Comparison of ENCODE assay signal across 1 cellular context in the genomic region with DNA sequence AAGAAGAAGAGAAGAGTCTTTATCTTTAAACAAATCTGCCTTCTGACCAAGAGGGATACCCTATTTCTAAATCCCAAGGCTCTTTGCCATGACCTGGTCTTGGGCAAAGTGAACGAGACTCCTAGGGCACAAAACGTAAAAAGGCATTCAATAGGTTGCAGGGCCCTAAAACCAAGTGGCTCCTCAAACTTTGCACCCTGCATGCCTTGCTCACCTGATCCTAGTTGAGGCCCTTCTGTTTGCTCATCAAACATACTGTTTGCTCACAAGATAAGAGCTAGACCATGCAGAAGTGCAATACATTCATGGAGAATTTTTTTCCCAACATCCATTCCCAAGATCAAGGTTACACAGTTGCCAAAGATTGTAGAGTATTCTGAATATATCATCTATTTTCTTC.
A peak's percentile ranks its signal among the peaks of the same experiment; 100 is the strongest.
TF ChIP-seq lines count a peak whose summit lies in the region.

No MANE protein-coding gene starts in this region.

TF ChIP-seq in HepG2, 621 proteins besides CTCF, POLR2A, EP300 and RAD21 (continued from another document and continues in another):
- TF ChIP-seq, protein P1, sequence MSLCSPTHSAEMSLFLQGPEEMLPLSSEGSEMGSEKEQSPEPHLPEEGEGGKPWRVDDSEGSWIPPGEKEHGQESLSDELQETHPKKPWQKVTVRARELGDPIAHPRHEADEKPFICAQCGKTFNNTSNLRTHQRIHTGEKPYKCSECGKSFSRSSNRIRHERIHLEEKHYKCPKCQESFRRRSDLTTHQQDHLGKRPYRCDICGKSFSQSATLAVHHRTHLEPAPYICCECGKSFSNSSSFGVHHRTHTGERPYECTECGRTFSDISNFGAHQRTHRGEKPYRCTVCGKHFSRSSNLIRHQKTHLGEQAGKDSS (CRISPR knock-in tag; IDR thresholded peaks at IDR 0.05; ENCODE audit: borderline replicate concordance, low read depth), result peak; percentile 89; the same call in 1 of the 2 replicates
- no peak for TF ChIP-seq ZNF484 (CRISPR knock-in tag; IDR thresholded peaks at IDR 0.05; ENCODE audit: borderline replicate concordance, low read depth)
- TF ChIP-seq ZFP90 (CRISPR knock-in tag; IDR thresholded peaks at IDR 0.05; ENCODE audit: borderline replicate concordance), result no peak
- TF ChIP-seq ZNF510 (CRISPR knock-in tag; IDR thresholded peaks at IDR 0.05; ENCODE audit: low read depth), result no peak
- no peak for TF ChIP-seq ZNF777 (CRISPR knock-in tag; IDR thresholded peaks at IDR 0.05)
- TF ChIP-seq FOSL2 (CRISPR knock-in tag; IDR thresholded peaks at IDR 0.05), result peak; percentile 89
- peak; percentile 42; the same call in 1 of the 2 replicates for TF ChIP-seq ZNF3 (CRISPR knock-in tag; IDR thresholded peaks at IDR 0.05)
- TF ChIP-seq, protein P2, sequence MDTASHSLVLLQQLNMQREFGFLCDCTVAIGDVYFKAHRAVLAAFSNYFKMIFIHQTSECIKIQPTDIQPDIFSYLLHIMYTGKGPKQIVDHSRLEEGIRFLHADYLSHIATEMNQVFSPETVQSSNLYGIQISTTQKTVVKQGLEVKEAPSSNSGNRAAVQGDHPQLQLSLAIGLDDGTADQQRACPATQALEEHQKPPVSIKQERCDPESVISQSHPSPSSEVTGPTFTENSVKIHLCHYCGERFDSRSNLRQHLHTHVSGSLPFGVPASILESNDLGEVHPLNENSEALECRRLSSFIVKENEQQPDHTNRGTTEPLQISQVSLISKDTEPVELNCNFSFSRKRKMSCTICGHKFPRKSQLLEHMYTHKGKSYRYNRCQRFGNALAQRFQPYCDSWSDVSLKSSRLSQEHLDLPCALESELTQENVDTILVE (CRISPR knock-in tag; IDR thresholded peaks at IDR 0.05), result peak; percentile 70; the same call in 1 of the 2 replicates
- TF ChIP-seq HCFC1 (IDR thresholded peaks at IDR 0.05; ENCODE audit: low read depth, low read length), result no peak
- TF ChIP-seq, protein P3, sequence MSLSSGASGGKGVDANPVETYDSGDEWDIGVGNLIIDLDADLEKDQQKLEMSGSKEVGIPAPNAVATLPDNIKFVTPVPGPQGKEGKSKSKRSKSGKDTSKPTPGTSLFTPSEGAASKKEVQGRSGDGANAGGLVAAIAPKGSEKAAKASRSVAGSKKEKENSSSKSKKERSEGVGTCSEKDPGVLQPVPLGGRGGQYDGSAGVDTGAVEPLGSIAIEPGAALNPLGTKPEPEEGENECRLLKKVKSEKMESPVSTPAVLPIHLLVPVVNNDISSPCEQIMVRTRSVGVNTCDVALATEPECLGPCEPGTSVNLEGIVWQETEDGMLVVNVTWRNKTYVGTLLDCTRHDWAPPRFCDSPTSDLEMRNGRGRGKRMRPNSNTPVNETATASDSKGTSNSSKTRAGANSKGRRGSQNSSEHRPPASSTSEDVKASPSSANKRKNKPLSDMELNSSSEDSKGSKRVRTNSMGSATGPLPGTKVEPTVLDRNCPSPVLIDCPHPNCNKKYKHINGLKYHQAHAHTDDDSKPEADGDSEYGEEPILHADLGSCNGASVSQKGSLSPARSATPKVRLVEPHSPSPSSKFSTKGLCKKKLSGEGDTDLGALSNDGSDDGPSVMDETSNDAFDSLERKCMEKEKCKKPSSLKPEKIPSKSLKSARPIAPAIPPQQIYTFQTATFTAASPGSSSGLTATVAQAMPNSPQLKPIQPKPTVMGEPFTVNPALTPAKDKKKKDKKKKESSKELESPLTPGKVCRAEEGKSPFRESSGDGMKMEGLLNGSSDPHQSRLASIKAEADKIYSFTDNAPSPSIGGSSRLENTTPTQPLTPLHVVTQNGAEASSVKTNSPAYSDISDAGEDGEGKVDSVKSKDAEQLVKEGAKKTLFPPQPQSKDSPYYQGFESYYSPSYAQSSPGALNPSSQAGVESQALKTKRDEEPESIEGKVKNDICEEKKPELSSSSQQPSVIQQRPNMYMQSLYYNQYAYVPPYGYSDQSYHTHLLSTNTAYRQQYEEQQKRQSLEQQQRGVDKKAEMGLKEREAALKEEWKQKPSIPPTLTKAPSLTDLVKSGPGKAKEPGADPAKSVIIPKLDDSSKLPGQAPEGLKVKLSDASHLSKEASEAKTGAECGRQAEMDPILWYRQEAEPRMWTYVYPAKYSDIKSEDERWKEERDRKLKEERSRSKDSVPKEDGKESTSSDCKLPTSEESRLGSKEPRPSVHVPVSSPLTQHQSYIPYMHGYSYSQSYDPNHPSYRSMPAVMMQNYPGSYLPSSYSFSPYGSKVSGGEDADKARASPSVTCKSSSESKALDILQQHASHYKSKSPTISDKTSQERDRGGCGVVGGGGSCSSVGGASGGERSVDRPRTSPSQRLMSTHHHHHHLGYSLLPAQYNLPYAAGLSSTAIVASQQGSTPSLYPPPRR (CRISPR knock-in tag; IDR thresholded peaks at IDR 0.05; ENCODE audit: borderline replicate concordance), result peak; percentile 99
- TF ChIP-seq FOXA3 (CRISPR knock-in tag; IDR thresholded peaks at IDR 0.05), result peak; percentile 100
- peak; percentile 71; the same call in 1 of the 2 replicates for TF ChIP-seq TSC22D2 (CRISPR knock-in tag; IDR thresholded peaks at IDR 0.05; ENCODE audit: borderline replicate concordance)
- TF ChIP-seq, protein P4, sequence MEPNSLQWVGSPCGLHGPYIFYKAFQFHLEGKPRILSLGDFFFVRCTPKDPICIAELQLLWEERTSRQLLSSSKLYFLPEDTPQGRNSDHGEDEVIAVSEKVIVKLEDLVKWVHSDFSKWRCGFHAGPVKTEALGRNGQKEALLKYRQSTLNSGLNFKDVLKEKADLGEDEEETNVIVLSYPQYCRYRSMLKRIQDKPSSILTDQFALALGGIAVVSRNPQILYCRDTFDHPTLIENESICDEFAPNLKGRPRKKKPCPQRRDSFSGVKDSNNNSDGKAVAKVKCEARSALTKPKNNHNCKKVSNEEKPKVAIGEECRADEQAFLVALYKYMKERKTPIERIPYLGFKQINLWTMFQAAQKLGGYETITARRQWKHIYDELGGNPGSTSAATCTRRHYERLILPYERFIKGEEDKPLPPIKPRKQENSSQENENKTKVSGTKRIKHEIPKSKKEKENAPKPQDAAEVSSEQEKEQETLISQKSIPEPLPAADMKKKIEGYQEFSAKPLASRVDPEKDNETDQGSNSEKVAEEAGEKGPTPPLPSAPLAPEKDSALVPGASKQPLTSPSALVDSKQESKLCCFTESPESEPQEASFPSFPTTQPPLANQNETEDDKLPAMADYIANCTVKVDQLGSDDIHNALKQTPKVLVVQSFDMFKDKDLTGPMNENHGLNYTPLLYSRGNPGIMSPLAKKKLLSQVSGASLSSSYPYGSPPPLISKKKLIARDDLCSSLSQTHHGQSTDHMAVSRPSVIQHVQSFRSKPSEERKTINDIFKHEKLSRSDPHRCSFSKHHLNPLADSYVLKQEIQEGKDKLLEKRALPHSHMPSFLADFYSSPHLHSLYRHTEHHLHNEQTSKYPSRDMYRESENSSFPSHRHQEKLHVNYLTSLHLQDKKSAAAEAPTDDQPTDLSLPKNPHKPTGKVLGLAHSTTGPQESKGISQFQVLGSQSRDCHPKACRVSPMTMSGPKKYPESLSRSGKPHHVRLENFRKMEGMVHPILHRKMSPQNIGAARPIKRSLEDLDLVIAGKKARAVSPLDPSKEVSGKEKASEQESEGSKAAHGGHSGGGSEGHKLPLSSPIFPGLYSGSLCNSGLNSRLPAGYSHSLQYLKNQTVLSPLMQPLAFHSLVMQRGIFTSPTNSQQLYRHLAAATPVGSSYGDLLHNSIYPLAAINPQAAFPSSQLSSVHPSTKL (CRISPR knock-in tag; IDR thresholded peaks at IDR 0.05), result peak; percentile 100
- TF ChIP-seq, protein P5, sequence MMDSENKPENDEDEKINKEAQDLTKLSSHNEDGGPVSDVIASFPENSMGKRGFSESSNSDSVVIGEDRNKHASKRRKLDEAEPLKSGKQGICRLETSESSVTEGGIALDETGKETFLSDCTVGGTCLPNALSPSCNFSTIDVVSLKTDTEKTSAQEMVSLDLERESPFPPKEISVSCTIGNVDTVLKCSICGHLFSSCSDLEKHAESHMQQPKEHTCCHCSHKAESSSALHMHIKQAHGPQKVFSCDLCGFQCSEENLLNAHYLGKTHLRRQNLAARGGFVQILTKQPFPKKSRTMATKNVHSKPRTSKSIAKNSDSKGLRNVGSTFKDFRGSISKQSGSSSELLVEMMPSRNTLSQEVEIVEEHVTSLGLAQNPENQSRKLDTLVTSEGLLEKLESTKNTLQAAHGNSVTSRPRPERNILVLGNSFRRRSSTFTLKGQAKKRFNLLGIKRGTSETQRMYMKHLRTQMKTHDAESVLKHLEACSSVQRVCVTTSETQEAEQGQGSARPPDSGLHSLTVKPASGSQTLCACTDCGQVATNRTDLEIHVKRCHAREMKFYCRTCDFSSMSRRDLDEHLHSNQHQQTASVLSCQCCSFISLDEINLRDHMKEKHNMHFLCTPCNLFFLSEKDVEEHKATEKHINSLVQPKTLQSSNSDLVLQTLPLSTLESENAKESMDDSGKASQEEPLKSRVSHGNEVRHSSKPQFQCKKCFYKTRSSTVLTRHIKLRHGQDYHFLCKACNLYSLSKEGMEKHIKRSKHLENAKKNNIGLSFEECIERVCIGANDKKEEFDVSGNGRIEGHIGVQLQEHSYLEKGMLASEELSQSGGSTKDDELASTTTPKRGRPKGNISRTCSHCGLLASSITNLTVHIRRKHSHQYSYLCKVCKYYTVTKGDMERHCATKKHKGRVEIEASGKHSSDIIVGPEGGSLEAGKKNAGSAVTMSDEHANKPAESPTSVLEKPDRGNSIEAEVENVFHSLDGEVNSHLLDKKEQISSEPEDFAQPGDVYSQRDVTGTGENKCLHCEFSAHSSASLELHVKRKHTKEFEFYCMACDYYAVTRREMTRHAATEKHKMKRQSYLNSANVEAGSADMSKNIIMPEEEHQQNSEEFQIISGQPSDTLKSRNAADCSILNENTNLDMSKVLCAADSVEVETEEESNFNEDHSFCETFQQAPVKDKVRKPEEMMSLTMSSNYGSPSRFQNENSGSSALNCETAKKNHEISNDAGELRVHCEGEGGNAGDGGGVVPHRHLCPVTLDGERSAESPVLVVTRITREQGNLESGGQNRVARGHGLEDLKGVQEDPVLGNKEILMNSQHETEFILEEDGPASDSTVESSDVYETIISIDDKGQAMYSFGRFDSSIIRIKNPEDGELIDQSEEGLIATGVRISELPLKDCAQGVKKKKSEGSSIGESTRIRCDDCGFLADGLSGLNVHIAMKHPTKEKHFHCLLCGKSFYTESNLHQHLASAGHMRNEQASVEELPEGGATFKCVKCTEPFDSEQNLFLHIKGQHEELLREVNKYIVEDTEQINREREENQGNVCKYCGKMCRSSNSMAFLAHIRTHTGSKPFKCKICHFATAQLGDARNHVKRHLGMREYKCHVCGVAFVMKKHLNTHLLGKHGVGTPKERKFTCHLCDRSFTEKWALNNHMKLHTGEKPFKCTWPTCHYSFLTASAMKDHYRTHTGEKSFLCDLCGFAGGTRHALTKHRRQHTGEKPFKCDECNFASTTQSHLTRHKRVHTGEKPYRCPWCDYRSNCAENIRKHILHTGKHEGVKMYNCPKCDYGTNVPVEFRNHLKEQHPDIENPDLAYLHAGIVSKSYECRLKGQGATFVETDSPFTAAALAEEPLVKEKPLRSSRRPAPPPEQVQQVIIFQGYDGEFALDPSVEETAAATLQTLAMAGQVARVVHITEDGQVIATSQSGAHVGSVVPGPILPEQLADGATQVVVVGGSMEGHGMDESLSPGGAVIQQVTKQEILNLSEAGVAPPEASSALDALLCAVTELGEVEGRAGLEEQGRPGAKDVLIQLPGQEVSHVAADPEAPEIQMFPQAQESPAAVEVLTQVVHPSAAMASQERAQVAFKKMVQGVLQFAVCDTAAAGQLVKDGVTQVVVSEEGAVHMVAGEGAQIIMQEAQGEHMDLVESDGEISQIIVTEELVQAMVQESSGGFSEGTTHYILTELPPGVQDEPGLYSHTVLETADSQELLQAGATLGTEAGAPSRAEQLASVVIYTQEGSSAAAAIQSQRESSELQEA (CRISPR knock-in tag; IDR thresholded peaks at IDR 0.05; ENCODE audit: not compliant biosample characterization), result no peak
- peak; percentile 92 for TF ChIP-seq HDAC1 (CRISPR knock-in tag; IDR thresholded peaks at IDR 0.05)
- peak; percentile 43; the same call in 1 of the 2 replicates for TF ChIP-seq AKAP8 (CRISPR knock-in tag; IDR thresholded peaks at IDR 0.05)
- peak; percentile 90 for TF ChIP-seq HOXA3 (CRISPR knock-in tag; IDR thresholded peaks at IDR 0.05)
- peak; percentile 69; the same call in 1 of the 2 replicates for TF ChIP-seq NKX3-1 (CRISPR knock-in tag; IDR thresholded peaks at IDR 0.05)
- peak; percentile 90 for TF ChIP-seq PHF5A (CRISPR knock-in tag; IDR thresholded peaks at IDR 0.05; ENCODE audit: low read depth, unreplicated experiment)
- TF ChIP-seq, protein P6, sequence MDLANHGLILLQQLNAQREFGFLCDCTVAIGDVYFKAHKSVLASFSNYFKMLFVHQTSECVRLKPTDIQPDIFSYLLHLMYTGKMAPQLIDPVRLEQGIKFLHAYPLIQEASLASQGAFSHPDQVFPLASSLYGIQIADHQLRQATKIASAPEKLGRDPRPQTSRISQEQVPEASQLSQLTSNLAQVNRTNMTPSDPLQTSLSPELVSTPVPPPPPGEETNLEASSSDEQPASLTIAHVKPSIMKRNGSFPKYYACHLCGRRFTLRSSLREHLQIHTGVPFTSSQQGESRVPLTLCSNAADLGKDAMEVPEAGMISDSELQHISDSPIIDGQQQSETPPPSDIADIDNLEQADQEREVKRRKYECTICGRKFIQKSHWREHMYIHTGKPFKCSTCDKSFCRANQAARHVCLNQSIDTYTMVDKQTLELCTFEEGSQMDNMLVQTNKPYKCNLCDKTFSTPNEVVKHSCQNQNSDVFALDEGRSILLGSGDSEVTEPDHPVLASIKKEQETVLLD (CRISPR knock-in tag; IDR thresholded peaks at IDR 0.05; ENCODE audit: low read depth), result 0 out of 2 replicates have a peak, but pooled peaks have one; percentile 41
- peak; percentile 54; the same call in 1 of the 2 replicates for TF ChIP-seq SP140L (CRISPR knock-in tag; IDR thresholded peaks at IDR 0.05; ENCODE audit: borderline replicate concordance)
- no peak for TF ChIP-seq TAF15 (IDR thresholded peaks at IDR 0.05; ENCODE audit: low read depth, low read length, poor library complexity, severe bottlenecking)
- TF ChIP-seq, protein P7, sequence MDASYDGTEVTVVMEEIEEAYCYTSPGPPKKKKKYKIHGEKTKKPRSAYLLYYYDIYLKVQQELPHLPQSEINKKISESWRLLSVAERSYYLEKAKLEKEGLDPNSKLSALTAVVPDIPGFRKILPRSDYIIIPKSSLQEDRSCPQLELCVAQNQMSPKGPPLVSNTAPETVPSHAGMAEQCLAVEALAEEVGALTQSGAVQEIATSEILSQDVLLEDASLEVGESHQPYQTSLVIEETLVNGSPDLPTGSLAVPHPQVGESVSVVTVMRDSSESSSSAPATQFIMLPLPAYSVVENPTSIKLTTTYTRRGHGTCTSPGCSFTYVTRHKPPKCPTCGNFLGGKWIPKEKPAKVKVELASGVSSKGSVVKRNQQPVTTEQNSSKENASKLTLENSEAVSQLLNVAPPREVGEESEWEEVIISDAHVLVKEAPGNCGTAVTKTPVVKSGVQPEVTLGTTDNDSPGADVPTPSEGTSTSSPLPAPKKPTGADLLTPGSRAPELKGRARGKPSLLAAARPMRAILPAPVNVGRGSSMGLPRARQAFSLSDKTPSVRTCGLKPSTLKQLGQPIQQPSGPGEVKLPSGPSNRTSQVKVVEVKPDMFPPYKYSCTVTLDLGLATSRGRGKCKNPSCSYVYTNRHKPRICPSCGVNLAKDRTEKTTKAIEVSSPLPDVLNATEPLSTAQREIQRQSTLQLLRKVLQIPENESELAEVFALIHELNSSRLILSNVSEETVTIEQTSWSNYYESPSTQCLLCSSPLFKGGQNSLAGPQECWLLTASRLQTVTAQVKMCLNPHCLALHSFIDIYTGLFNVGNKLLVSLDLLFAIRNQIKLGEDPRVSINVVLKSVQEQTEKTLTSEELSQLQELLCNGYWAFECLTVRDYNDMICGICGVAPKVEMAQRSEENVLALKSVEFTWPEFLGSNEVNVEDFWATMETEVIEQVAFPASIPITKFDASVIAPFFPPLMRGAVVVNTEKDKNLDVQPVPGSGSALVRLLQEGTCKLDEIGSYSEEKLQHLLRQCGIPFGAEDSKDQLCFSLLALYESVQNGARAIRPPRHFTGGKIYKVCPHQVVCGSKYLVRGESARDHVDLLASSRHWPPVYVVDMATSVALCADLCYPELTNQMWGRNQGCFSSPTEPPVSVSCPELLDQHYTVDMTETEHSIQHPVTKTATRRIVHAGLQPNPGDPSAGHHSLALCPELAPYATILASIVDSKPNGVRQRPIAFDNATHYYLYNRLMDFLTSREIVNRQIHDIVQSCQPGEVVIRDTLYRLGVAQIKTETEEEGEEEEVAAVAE (CRISPR knock-in tag; IDR thresholded peaks at IDR 0.05; ENCODE audit: borderline replicate concordance), result peak; percentile 88; the same call in 1 of the 2 replicates
